In the genomic region with DNA sequence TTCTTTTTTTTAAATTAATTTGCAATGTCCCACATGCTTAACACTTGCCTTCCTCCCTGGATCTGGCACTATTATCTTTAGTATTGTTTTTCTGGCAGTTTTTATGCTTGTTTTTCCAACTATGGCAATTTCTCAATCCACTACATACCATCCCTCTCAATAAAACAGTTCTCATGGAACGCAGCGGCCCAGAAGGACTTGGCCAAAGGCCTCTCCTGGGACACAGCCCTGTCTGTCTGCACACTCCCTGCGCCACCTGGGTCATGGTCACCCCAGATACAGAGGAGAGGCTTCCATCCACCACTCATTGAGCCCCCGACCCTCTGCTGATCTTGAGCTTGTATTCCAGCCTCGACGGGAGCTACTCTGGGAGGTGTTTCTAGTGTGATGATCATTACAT, we compare ENCODE assay signal across 15 cellular contexts.
DNase-seq lines count a peak whose midpoint lies in the region; ATAC-seq and TF ChIP-seq lines count a peak whose summit lies in the region.
"Had no signal": no experiment of that assay in that cellular context is flagged by ENCODE, and none has a peak within 500 bp of the region (broad histone marks: within the 10 kb centered on the region; RNA-seq: fewer than 3 reads in every experiment).

No MANE protein-coding gene starts in this region.

- H3K9me3 Mint-ChIP-seq in HFFc6 (peaks cover 5% of the 10 kb centered on the region), type B pancreatic cell (no peaks in the 10 kb centered on the region)
- H3K9me3 Mint-ChIP-seq in activated naive CD4-positive, alpha-beta T cell treated with anti-CD3 and anti-CD28 coated beads for 36 hours, result no peaks in the 10 kb centered on the region
- H3K9me3 Mint-ChIP-seq: central memory CD8-positive, alpha-beta T cell had no signal

- intact Hi-C loops in lower leg skin (cut with DNase I; ENCODE audit: low total_unique reads), result no loop called here
- intact Hi-C loops in activated naive CD4-positive, alpha-beta T cell treated with anti-CD3 and anti-CD28 coated beads for 36 hours (cut with micrococcal nuclease), result no loop called here

- TF ChIP-seq CTCF in HFFc6 (IDR thresholded peaks at IDR 0.05) (no peak), lower leg skin (IDR thresholded peaks at IDR 0.05) (no peak), type B pancreatic cell (conservative IDR thresholded peaks at IDR 0.05) (no peak), MM.1S (IDR thresholded peaks at IDR 0.05; ENCODE audit: low read length) (no peak)

- H3K4me1 ChIP-seq in esophagus (ENCODE audit: control insufficient read depth in 2 of 2, insufficient read depth in 2 of 2, low read length in 1 of 2) (no peaks in the 10 kb centered on the region), MM.1S (ENCODE audit: low read length) (no peaks in the 10 kb centered on the region)
- H3K4me1 ChIP-seq: parathyroid adenoma, SJSA1 had no signal

- no peak overlapping the region for H3K27ac Mint-ChIP-seq in HFFc6
- H3K27ac Mint-ChIP-seq in type B pancreatic cell, result no peak overlapping the region
- H3K27ac Mint-ChIP-seq in activated naive CD4-positive, alpha-beta T cell treated with anti-CD3 and anti-CD28 coated beads for 36 hours, result no peak overlapping the region

- DNase-seq in HFFc6 (peak; percentile 28), lower leg skin (ENCODE audit: low spot score in 2 of 2) (peak; percentile 58 to 91), type B pancreatic cell (ENCODE audit: extremely low spot score, unreplicated experiment) (peak; percentile 31), MM.1S (no peak)
- DNase-seq in activated naive CD4-positive, alpha-beta T cell treated with anti-CD3 and anti-CD28 coated beads for 36 hours, result no peak
- DNase-seq: activated CD4-positive, alpha-beta T cell treated with anti-CD3 and anti-CD28 coated beads for 48 hours; activated T-cell treated with anti-CD3 and anti-CD28 coated beads, Interleukin-2, amount 50 U/mL, for 48 hours; C1 segment of cervical spinal cord; NCI-H187; stimulated activated naive CD4-positive, alpha-beta T cell had no signal

- H3K4me2 ChIP-seq in MM.1S (ENCODE audit: low read depth, low read length), result no peak overlapping the region

- H3K36me3 Mint-ChIP-seq in HFFc6 (ENCODE audit: low read depth) (peaks cover 10% of the 10 kb centered on the region), type B pancreatic cell (no peaks in the 10 kb centered on the region)
- no peaks in the 10 kb centered on the region for H3K36me3 Mint-ChIP-seq in activated naive CD4-positive, alpha-beta T cell treated with anti-CD3 and anti-CD28 coated beads for 36 hours (ENCODE audit: low read depth)

- H3K27me3 Mint-ChIP-seq in HFFc6 (ENCODE audit: insufficient read depth) (no peaks in the 10 kb centered on the region; the same call in none of the 2 replicates), type B pancreatic cell (peaks cover 9% of the 10 kb centered on the region)
- no peaks in the 10 kb centered on the region for H3K27me3 Mint-ChIP-seq in activated naive CD4-positive, alpha-beta T cell treated with anti-CD3 and anti-CD28 coated beads for 36 hours (ENCODE audit: low read depth)

- H3K9me3 ChIP-seq in esophagus (ENCODE audit: control insufficient read depth in 2 of 2, insufficient read depth in 1 of 2, low read depth in 1 of 2, low read length in 1 of 2) (no peaks in the 10 kb centered on the region), MM.1S (replicated peaks; ENCODE audit: insufficient read depth, low read length) (no peaks in the 10 kb centered on the region)

- no peaks in the 10 kb centered on the region for H3K9me2 ChIP-seq in MM.1S (replicated peaks; ENCODE audit: insufficient read depth, low read length)

- peaks cover 21% of the 10 kb centered on the region for H3K4me1 Mint-ChIP-seq in HFFc6 (ENCODE audit: low read depth)
- peaks cover 5% of the 10 kb centered on the region for H3K4me1 Mint-ChIP-seq in type B pancreatic cell (ENCODE audit: unreplicated experiment)
- H3K4me1 Mint-ChIP-seq in activated naive CD4-positive, alpha-beta T cell treated with anti-CD3 and anti-CD28 coated beads for 36 hours (ENCODE audit: low read depth), result no peaks in the 10 kb centered on the region
- H3K4me1 Mint-ChIP-seq: central memory CD8-positive, alpha-beta T cell had no signal

- H3K27me3 ChIP-seq in esophagus (ENCODE audit: control insufficient read depth in 1 of 2, insufficient read depth in 2 of 2, low read length in 2 of 2) (no peaks in the 10 kb centered on the region), MM.1S (replicated peaks; ENCODE audit: insufficient read depth, low read length) (peaks cover 41% of the 10 kb centered on the region)
- H3K27me3 ChIP-seq: SJSA1 had no signal

- H3K79me2 ChIP-seq in MM.1S (ENCODE audit: low read length), result no peaks in the 10 kb centered on the region
- H3K79me2 ChIP-seq: parathyroid adenoma had no signal

- H3K4me3 Mint-ChIP-seq in HFFc6, result no peak overlapping the region
- no peak overlapping the region for H3K4me3 Mint-ChIP-seq in type B pancreatic cell
- no peak overlapping the region for H3K4me3 Mint-ChIP-seq in activated naive CD4-positive, alpha-beta T cell treated with anti-CD3 and anti-CD28 coated beads for 36 hours
- H3K4me3 Mint-ChIP-seq: central memory CD8-positive, alpha-beta T cell had no signal

- no peaks in the 10 kb centered on the region for H3K36me3 ChIP-seq in esophagus (ENCODE audit: control insufficient read depth in 2 of 2, insufficient read depth in 2 of 2, low read length in 1 of 2)
- no peaks in the 10 kb centered on the region for H3K36me3 ChIP-seq in MM.1S (replicated peaks; ENCODE audit: insufficient read depth, low read length)
- H3K36me3 ChIP-seq: SJSA1 had no signal

- 71 to 76% methylated on average over 6 of the region's 6 CpGs for WGBS in esophagus, 2 donors
- WGBS in lower leg skin, 2 donors, result 57 to 60% methylated on average over 4 to 6 of the region's 6 CpGs

- ATAC-seq in GM21390 (IDR thresholded peaks at IDR 0.05; ENCODE audit: unreplicated experiment), result no peak

- CTCF ChIA-PET in activated naive CD4-positive, alpha-beta T cell treated with anti-CD3 and anti-CD28 coated beads for 36 hours (lab: Charles Lee), result no interaction called here

- H3K9ac ChIP-seq in MM.1S (ENCODE audit: low read length), result no peak overlapping the region
- H3K9ac ChIP-seq: parathyroid adenoma had no signal

- no peak overlapping the region for H2AFZ ChIP-seq in MM.1S (ENCODE audit: low read length)
- H2AFZ ChIP-seq: parathyroid adenoma had no signal

- no peak for TF ChIP-seq POLR2A in lower leg skin (IDR thresholded peaks at IDR 0.05)

- no peak overlapping the region for H3K4me3 ChIP-seq in esophagus (ENCODE audit: low read depth in 1 of 2, low read length in 2 of 2)
- H3K4me3 ChIP-seq in lower leg skin (ENCODE audit: low read depth, poor library complexity, severe bottlenecking), result no peak overlapping the region
- H3K4me3 ChIP-seq in MM.1S (ENCODE audit: low read length), result no peak overlapping the region
- H3K4me3 ChIP-seq: SJSA1 had no signal

- H3K27ac ChIP-seq in esophagus (ENCODE audit: low read depth in 2 of 2, low read length in 1 of 2) (peak overlapping the region; percentile 27 to 52), MM.1S (ENCODE audit: low read length) (no peak overlapping the region)
- H3K27ac ChIP-seq: parathyroid adenoma, SJSA1 had no signal

- H4K20me1 ChIP-seq in MM.1S (ENCODE audit: insufficient read depth, low read length), result no peaks in the 10 kb centered on the region

- H3F3A ChIP-seq in MM.1S (ENCODE audit: insufficient read depth, low read length), result no peaks in the 10 kb centered on the region

Comparison
In these comparisons a context has a peak if more than half of its experiments do, and no peak if none do; other contexts are left out.
1. DNase-seq: peak in HFFc6 (single experiment), lower leg skin (2 of 2) and type B pancreatic cell (single experiment); none in activated naive CD4-positive, alpha-beta T cell treated with anti-CD3 and anti-CD28 coated beads for 36 hours (single experiment) and MM.1S (single experiment).